In genomic region chr3:120528163-120528562, GRCh38 we compare ENCODE assay signal across 24 cellular contexts.
"Had no signal": no experiment of that assay in that cellular context is flagged by ENCODE, and none has a peak within 500 bp of the region (broad histone marks: within the 10 kb centered on the region; RNA-seq: fewer than 3 reads in every experiment).

No MANE protein-coding gene starts in this region.

- H3K4me3 Mint-ChIP-seq: activated naive CD4-positive, alpha-beta T cell treated with anti-CD3 and anti-CD28 coated beads for 36 hours; activated naive CD8-positive, alpha-beta T cell treated with anti-CD3 and anti-CD28 coated beads, Interleukin-2, amount 10 ng/mL, durations not matched to agents 7 days and 5 days; natural killer cell had no signal

- H3K27me3 ChIP-seq: ascending aorta, brain microvascular endothelial cell, dorsolateral prefrontal cortex, gastrocnemius medialis had no signal

- ATAC-seq: gastrocnemius medialis, natural killer cell, right cardiac atrium had no signal

- H3K9me3 ChIP-seq: gastrocnemius medialis, thoracic aorta had no signal

- FAIRE-seq: islet of Langerhans, urothelium cell line had no signal

- H3K36me3 ChIP-seq: ascending aorta, brain microvascular endothelial cell, gastrocnemius medialis, left ventricle myocardium inferior, thoracic aorta had no signal

- H3K4me3 ChIP-seq: ascending aorta, coronary artery, dorsolateral prefrontal cortex, gastrocnemius medialis, left ventricle myocardium inferior, lung, thoracic aorta had no signal

- H3K27ac ChIP-seq: ascending aorta, brain microvascular endothelial cell, coronary artery, dorsolateral prefrontal cortex, gastrocnemius medialis, left ventricle myocardium inferior, thoracic aorta had no signal

- H3K36me3 Mint-ChIP-seq: activated naive CD8-positive, alpha-beta T cell treated with anti-CD3 and anti-CD28 coated beads, Interleukin-2, amount 10 ng/mL, durations not matched to agents 7 days and 5 days had no signal

- H3K4me1 ChIP-seq: ascending aorta, gastrocnemius medialis, left ventricle myocardium inferior had no signal

- DNase-seq: activated CD4-positive, alpha-beta T cell treated with anti-CD3 and anti-CD28 coated beads for 48 hours; activated effector memory CD4-positive, alpha-beta T cell treated with anti-CD3 and anti-CD28 coated beads, Interleukin-2, amount 50 U/mL, for 16 hours; activated naive CD4-positive, alpha-beta T cell treated with anti-CD3 and anti-CD28 coated beads for 36 hours; activated naive CD8-positive, alpha-beta T cell treated with anti-CD3 and anti-CD28 coated beads, Interleukin-2, amount 10 ng/mL, durations not matched to agents 7 days and 5 days; activated T-cell treated with anti-CD3 and anti-CD28 coated beads, Interleukin-2, amount 50 U/mL, for 48 hours; brain microvascular endothelial cell; dorsolateral prefrontal cortex; effector memory CD4-positive, alpha-beta T cell; gastrocnemius medialis; glutamatergic neuron; left ventricle myocardium inferior; mesendoderm; natural killer cell; right cardiac atrium; stimulated activated CD4-positive, alpha-beta T cell treated with anti-CD3 and anti-CD28 coated beads, Interleukin-15, amount 100 ng/mL, for 24 hours; stimulated activated CD4-positive, alpha-beta T cell treated with anti-CD3 and anti-CD28 coated beads, Interleukin-2, amount 100 ng/mL, for 24 hours; stimulated activated naive CD4-positive, alpha-beta T cell; trophoblast cell had no signal

- H3K4me1 Mint-ChIP-seq: activated naive CD8-positive, alpha-beta T cell treated with anti-CD3 and anti-CD28 coated beads, Interleukin-2, amount 10 ng/mL, durations not matched to agents 7 days and 5 days; natural killer cell had no signal

- H3K27ac Mint-ChIP-seq: activated naive CD4-positive, alpha-beta T cell treated with anti-CD3 and anti-CD28 coated beads for 36 hours; activated naive CD8-positive, alpha-beta T cell treated with anti-CD3 and anti-CD28 coated beads, Interleukin-2, amount 10 ng/mL, durations not matched to agents 7 days and 5 days; natural killer cell had no signal
